ENCODE assay signal across 8 cellular contexts in the genomic region with DNA sequence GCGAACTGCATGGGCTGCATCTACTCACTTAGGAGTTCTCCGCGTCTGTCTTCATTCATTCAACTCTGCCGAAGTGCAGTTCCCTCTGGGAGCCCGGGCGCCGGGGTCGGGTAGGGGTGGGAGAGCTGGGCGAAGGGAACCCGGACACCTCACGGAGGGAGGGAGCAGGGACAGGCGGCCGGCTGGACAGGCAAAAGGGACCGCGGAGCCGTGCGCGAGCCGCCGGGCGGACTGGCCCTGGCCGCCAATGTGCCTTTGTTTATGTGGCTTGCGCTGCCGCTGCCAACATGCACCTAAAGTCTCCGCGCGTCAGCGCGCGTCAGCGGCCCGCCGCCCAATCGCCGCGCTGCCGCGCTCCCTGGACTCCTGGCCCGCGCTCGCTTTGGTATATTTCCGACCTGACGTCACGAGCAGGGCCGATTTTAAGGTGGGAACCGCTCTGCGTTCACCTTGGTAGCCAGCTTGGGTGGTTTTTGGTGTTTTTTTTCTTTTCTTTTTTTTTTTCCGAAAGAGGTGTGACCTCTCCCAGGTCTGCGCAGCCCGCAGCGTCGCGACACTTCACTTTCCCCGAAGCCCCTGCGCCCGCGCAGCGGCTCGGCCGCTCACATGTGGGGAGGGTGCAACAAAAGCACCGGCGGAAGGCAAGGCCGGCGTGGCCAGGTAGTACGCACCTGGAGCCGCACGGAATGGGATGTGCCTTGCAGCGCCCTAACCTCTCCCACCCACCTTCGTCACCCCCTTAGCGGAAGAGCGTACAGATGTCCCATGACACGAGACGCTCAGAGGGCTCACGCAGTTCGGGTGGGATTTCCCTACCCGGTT.
A peak's percentile ranks its signal among the peaks of the same experiment; 100 is the strongest.
DNase-seq lines count a peak whose midpoint lies in the region; ATAC-seq and TF ChIP-seq lines count a peak whose summit lies in the region.

TSS of gene NR4A2 (minus strand) at position 270 of the 822 bp plus-strand sequence. CDS start 2,535 bp downstream, outside the sequence.

- H2AFZ ChIP-seq in DND-41 (ENCODE audit: low read depth, low read length) = peak within 1 kb of the TSS; percentile 81

- H3K4me1 ChIP-seq in DND-41 (ENCODE audit: insufficient read depth, low read length) (peaks cover 55% of the 10 kb centered on the region), RWPE2 (ENCODE audit: insufficient read depth, poor library complexity, severe bottlenecking) (peaks cover 9% of the 10 kb centered on the region)

- H3K27me3 Mint-ChIP-seq in nephron progenitor cell (ENCODE audit: low read depth, poor library complexity) = peaks cover 70% of the 10 kb centered on the region
- peaks cover 14% of the 10 kb centered on the region for H3K27me3 Mint-ChIP-seq in stimulated activated naive CD8-positive, alpha-beta T cell treated with anti-CD3 and anti-CD28 coated beads, Interleukin-15, amount 100 ng/mL, for 72 hours

- no peaks in the 10 kb centered on the region for H3K79me2 ChIP-seq in DND-41 (ENCODE audit: insufficient read depth, low read length)

- H3K9me3 ChIP-seq in DND-41 (ENCODE audit: insufficient read depth, low read length, severe bottlenecking) = no peaks in the 10 kb centered on the region
- H3K9me3 ChIP-seq in RWPE2 (ENCODE audit: severe bottlenecking) = no peaks in the 10 kb centered on the region

- peak within 1 kb of the TSS; percentile 89 for H3K4me3 Mint-ChIP-seq in nephron progenitor cell
- peak within 1 kb of the TSS; percentile 91 to 96 for H3K4me3 Mint-ChIP-seq in stimulated activated naive CD8-positive, alpha-beta T cell treated with anti-CD3 and anti-CD28 coated beads, Interleukin-15, amount 100 ng/mL, for 72 hours

- H3K36me3 ChIP-seq in DND-41 (ENCODE audit: insufficient read depth, low read length) = no peaks in the 10 kb centered on the region
- H3K36me3 ChIP-seq in RWPE2 (ENCODE audit: low read depth) = no peaks in the 10 kb centered on the region

- peak within 1 kb of the TSS; percentile 70 for H3K9ac ChIP-seq in DND-41 (ENCODE audit: low read depth, low read length)

- TF ChIP-seq CTCF in DND-41 (IDR thresholded peaks at IDR 0.05; ENCODE audit: borderline replicate concordance, extremely low read depth, low read length, poor library complexity, severe bottlenecking) = no peak
- TF ChIP-seq CTCF in RWPE2 (IDR thresholded peaks at IDR 0.05; ENCODE audit: poor library complexity, severe bottlenecking) = no peak
- TF ChIP-seq CTCF in fibroblast of pulmonary artery (IDR thresholded peaks at IDR 0.05; ENCODE audit: low read length, missing control alignments) = no peak
- TF ChIP-seq CTCF in nephron progenitor cell (IDR thresholded peaks at IDR 0.05) = no peak

- peak; percentile 46 for ATAC-seq in DND-41 (ENCODE audit: insufficient read depth, low read depth)
- peak; percentile 67 for ATAC-seq in GM21825 (IDR thresholded peaks at IDR 0.05; ENCODE audit: unreplicated experiment)
- ATAC-seq in RWPE2 (ENCODE audit: low read depth) = peak; percentile 68
- ATAC-seq in stimulated activated naive CD8-positive, alpha-beta T cell treated with anti-CD3 and anti-CD28 coated beads, Interleukin-15, amount 100 ng/mL, for 72 hours = peak; percentile 74

- no peaks in the 10 kb centered on the region for H3K9me3 Mint-ChIP-seq in nephron progenitor cell
- H3K9me3 Mint-ChIP-seq in stimulated activated naive CD8-positive, alpha-beta T cell treated with anti-CD3 and anti-CD28 coated beads, Interleukin-15, amount 100 ng/mL, for 72 hours = no peaks in the 10 kb centered on the region

- no peak within 1 kb of the TSS for H3K27ac Mint-ChIP-seq in nephron progenitor cell
- peak within 1 kb of the TSS; percentile 93 to 99 for H3K27ac Mint-ChIP-seq in stimulated activated naive CD8-positive, alpha-beta T cell treated with anti-CD3 and anti-CD28 coated beads, Interleukin-15, amount 100 ng/mL, for 72 hours

- H4K20me1 ChIP-seq in DND-41 (ENCODE audit: insufficient read depth, low read length) = no peaks in the 10 kb centered on the region

- peak within 1 kb of the TSS; percentile 77 for H3K27ac ChIP-seq in DND-41 (ENCODE audit: low read length)
- peak within 1 kb of the TSS; percentile 79 for H3K27ac ChIP-seq in RWPE2 (ENCODE audit: poor library complexity, severe bottlenecking)

- DNase-seq in DND-41 (peak; percentile 70), Kasumi-1 (lab: John Stamatoyannopoulos, UW) (peak; percentile 77 to 85), RWPE2 (ENCODE audit: low spot score) (peak; percentile 82), fibroblast of pulmonary artery (ENCODE audit: low read depth) (peak; percentile 95), nephron progenitor cell (peak; percentile 78)
- DNase-seq in activated effector memory CD4-positive, alpha-beta T cell treated with Interleukin-2 at 50 U/mL for 16 hours = peak; percentile 83
- peak; percentile 91 to 94 for DNase-seq in stimulated activated naive CD8-positive, alpha-beta T cell treated with anti-CD3 and anti-CD28 coated beads, Interleukin-15, amount 100 ng/mL, for 72 hours

- peaks cover 39% of the 10 kb centered on the region for H3K4me1 Mint-ChIP-seq in nephron progenitor cell
- H3K4me1 Mint-ChIP-seq in stimulated activated naive CD8-positive, alpha-beta T cell treated with anti-CD3 and anti-CD28 coated beads, Interleukin-15, amount 100 ng/mL, for 72 hours = peaks cover 53% of the 10 kb centered on the region

- H3K4me2 ChIP-seq in DND-41 (ENCODE audit: insufficient read depth, low read length) = peak within 1 kb of the TSS; percentile 99

- no peaks in the 10 kb centered on the region for H3K36me3 Mint-ChIP-seq in nephron progenitor cell (ENCODE audit: low read depth)

- H3K27me3 ChIP-seq in DND-41 (ENCODE audit: insufficient read depth, low read length, poor library complexity) (peaks cover 8% of the 10 kb centered on the region), RWPE2 (ENCODE audit: insufficient read depth, poor library complexity, severe bottlenecking) (no peaks in the 10 kb centered on the region)

- peak within 1 kb of the TSS; percentile 35 to 85 for H3K4me3 ChIP-seq in DND-41 (ENCODE audit: low read depth in 1 of 2, low read length in 2 of 2)
- peak within 1 kb of the TSS; percentile 75 for H3K4me3 ChIP-seq in RWPE2 (ENCODE audit: severe bottlenecking)
- peak within 1 kb of the TSS; percentile 92 for H3K4me3 ChIP-seq in fibroblast of pulmonary artery (replicated peaks; ENCODE audit: low read depth, low read length)

Comparison
In these comparisons a context has a peak if more than half of its experiments do, and no peak if none do; other contexts are left out.
1. Peak in every context shown above with its lines: DNase-seq, ATAC-seq, H3K4me3 ChIP-seq and H3K27ac ChIP-seq.